In the genomic region with DNA sequence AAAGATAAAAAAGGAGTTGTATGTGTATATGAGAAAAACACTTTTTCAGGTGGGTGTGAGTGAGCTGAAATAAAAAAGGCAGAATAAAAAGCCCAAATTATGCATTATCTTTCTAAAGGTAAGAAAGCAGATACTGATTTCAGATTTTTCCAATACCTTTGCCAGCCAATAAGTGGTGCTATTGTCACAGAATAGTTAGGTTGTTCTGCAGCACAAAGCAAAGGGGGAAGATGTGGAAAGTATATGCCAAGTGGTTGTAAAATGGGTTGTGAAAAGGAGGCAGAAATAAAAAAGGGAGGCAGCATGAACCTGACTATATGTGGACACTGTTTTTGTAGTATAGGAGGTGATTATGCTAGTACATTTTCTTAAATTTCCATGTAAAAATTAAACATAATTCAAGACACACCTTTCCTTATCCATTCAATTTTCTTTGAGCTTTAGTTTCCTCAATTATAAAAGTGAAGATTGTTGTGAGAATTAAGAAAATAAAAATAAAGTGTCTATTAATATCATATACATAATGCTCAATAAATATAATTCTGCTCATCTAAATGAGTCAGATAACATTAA, we compare ENCODE assay signal across 8 cellular contexts.
A peak's percentile ranks its signal among the peaks of the same experiment; 100 is the strongest.
DNase-seq lines count a peak whose midpoint lies in the region; ATAC-seq and TF ChIP-seq lines count a peak whose summit lies in the region.

No MANE protein-coding gene starts in this region.

- peak; percentile 84 for TF ChIP-seq CTCF in type B pancreatic cell (conservative IDR thresholded peaks at IDR 0.05)

- POLR2A ChIA-PET in activated CD8-positive, alpha-beta T cell treated with anti-CD3 and anti-CD28 coated beads, Interleukin-2, amount 10 ng/mL, durations not matched to agents 7 days and 5 days (lab: Charles Lee): no interaction called here

- no peaks in the 10 kb centered on the region for H3K36me3 Mint-ChIP-seq in activated CD8-positive, alpha-beta T cell treated with anti-CD3 and anti-CD28 coated beads, Interleukin-2, amount 10 ng/mL, durations not matched to agents 7 days and 5 days (ENCODE audit: low read depth)
- no peaks in the 10 kb centered on the region for H3K36me3 Mint-ChIP-seq in immature natural killer cell
- H3K36me3 Mint-ChIP-seq in type B pancreatic cell: no peaks in the 10 kb centered on the region
- peaks cover 16% of the 10 kb centered on the region for H3K36me3 Mint-ChIP-seq in activated T-cell treated with anti-CD3 and anti-CD28 coated beads, Interleukin-2, amount 50 U/mL, for 24 hours (ENCODE audit: low read depth)

- CTCF ChIA-PET in activated CD8-positive, alpha-beta T cell treated with anti-CD3 and anti-CD28 coated beads, Interleukin-2, amount 10 ng/mL, durations not matched to agents 7 days and 5 days (lab: Charles Lee): interaction anchor here (0.5 to 3.0 kb wide), 11 partner anchors 11 to 1088 kb away, joined by 3 to 27 read pairs (median 3); a partner anchor contains a TSS

- H3K9me3 Mint-ChIP-seq in activated CD8-positive, alpha-beta T cell treated with anti-CD3 and anti-CD28 coated beads, Interleukin-2, amount 10 ng/mL, durations not matched to agents 7 days and 5 days (ENCODE audit: insufficient read depth): no peaks in the 10 kb centered on the region
- H3K9me3 Mint-ChIP-seq in immature natural killer cell: no peaks in the 10 kb centered on the region
- no peaks in the 10 kb centered on the region for H3K9me3 Mint-ChIP-seq in type B pancreatic cell
- peaks cover 2% of the 10 kb centered on the region for H3K9me3 Mint-ChIP-seq in activated T-cell treated with anti-CD3 and anti-CD28 coated beads, Interleukin-2, amount 50 U/mL, for 24 hours

- no peak overlapping the region for H3K4me3 Mint-ChIP-seq in activated CD8-positive, alpha-beta T cell treated with anti-CD3 and anti-CD28 coated beads, Interleukin-2, amount 10 ng/mL, durations not matched to agents 7 days and 5 days
- no peak overlapping the region for H3K4me3 Mint-ChIP-seq in immature natural killer cell
- H3K4me3 Mint-ChIP-seq in type B pancreatic cell: no peak overlapping the region
- H3K4me3 Mint-ChIP-seq in activated T-cell treated with anti-CD3 and anti-CD28 coated beads, Interleukin-2, amount 50 U/mL, for 24 hours: no peak overlapping the region

- DNase-seq in DMS 273 treated with DMSO at 0.1 percent for 48 hours (lab: John Stamatoyannopoulos, UW) (peak; percentile 43), HCEC 1CT (peak; percentile 60), NCI-H2196 (lab: John Stamatoyannopoulos, UW; ENCODE audit: unreplicated experiment) (peak; percentile 20), immature natural killer cell (peak in 2 of 3 donors; percentile 16 to 27), type B pancreatic cell (ENCODE audit: extremely low spot score, unreplicated experiment) (no peak)
- peak; percentile 22 for DNase-seq in activated CD8-positive, alpha-beta T cell treated with anti-CD3 and anti-CD28 coated beads, Interleukin-2, amount 10 ng/mL, durations not matched to agents 7 days and 5 days
- DNase-seq in activated T-cell treated with anti-CD3 and anti-CD28 coated beads, Interleukin-2, amount 50 U/mL, for 24 hours: no peak
- no peak for DNase-seq in activated naive CD4-positive, alpha-beta T cell treated with anti-CD3 and anti-CD28 coated beads, Interleukin-2, amount 50 U/mL, for 16 hours

- no peaks in the 10 kb centered on the region for H3K4me1 Mint-ChIP-seq in activated CD8-positive, alpha-beta T cell treated with anti-CD3 and anti-CD28 coated beads, Interleukin-2, amount 10 ng/mL, durations not matched to agents 7 days and 5 days (ENCODE audit: low read depth)
- no peaks in the 10 kb centered on the region for H3K4me1 Mint-ChIP-seq in immature natural killer cell
- H3K4me1 Mint-ChIP-seq in type B pancreatic cell (ENCODE audit: unreplicated experiment): peaks cover 14% of the 10 kb centered on the region
- peaks cover 8% of the 10 kb centered on the region for H3K4me1 Mint-ChIP-seq in activated T-cell treated with anti-CD3 and anti-CD28 coated beads, Interleukin-2, amount 50 U/mL, for 24 hours (ENCODE audit: low read depth)

- H3K27ac Mint-ChIP-seq in activated CD8-positive, alpha-beta T cell treated with anti-CD3 and anti-CD28 coated beads, Interleukin-2, amount 10 ng/mL, durations not matched to agents 7 days and 5 days: no peak overlapping the region
- H3K27ac Mint-ChIP-seq in immature natural killer cell (no peak overlapping the region), type B pancreatic cell (no peak overlapping the region)
- H3K27ac Mint-ChIP-seq in activated T-cell treated with anti-CD3 and anti-CD28 coated beads, Interleukin-2, amount 50 U/mL, for 24 hours: no peak overlapping the region

- H3K27me3 Mint-ChIP-seq in activated CD8-positive, alpha-beta T cell treated with anti-CD3 and anti-CD28 coated beads, Interleukin-2, amount 10 ng/mL, durations not matched to agents 7 days and 5 days (ENCODE audit: low read depth): no peaks in the 10 kb centered on the region
- H3K27me3 Mint-ChIP-seq in immature natural killer cell (ENCODE audit: low read depth in 3 of 3): no peaks in the 10 kb centered on the region
- no peaks in the 10 kb centered on the region for H3K27me3 Mint-ChIP-seq in type B pancreatic cell
- H3K27me3 Mint-ChIP-seq in activated T-cell treated with anti-CD3 and anti-CD28 coated beads, Interleukin-2, amount 50 U/mL, for 24 hours: no peaks in the 10 kb centered on the region

- no peak for ATAC-seq in activated CD8-positive, alpha-beta T cell treated with anti-CD3 and anti-CD28 coated beads, Interleukin-2, amount 10 ng/mL, durations not matched to agents 7 days and 5 days

Comparison
In these comparisons a context has a peak if more than half of its experiments do, and no peak if none do; other contexts are left out.
1. DNase-seq: peak in DMS 273 treated with DMSO at 0.1 percent for 48 hours (single experiment), HCEC 1CT (single experiment), NCI-H2196 (single experiment), activated CD8-positive, alpha-beta T cell treated with anti-CD3 and anti-CD28 coated beads, Interleukin-2, amount 10 ng/mL, durations not matched to agents 7 days and 5 days (single experiment) and immature natural killer cell (2 of 3); none in type B pancreatic cell (single experiment), activated T-cell treated with anti-CD3 and anti-CD28 coated beads, Interleukin-2, amount 50 U/mL, for 24 hours (single experiment) and activated naive CD4-positive, alpha-beta T cell treated with anti-CD3 and anti-CD28 coated beads, Interleukin-2, amount 50 U/mL, for 16 hours (single experiment).